In genomic region chr9:33264473-33265177, GRCh38 we compare ENCODE assay signal across 8 cellular contexts. TPM values are rescaled to one million over a fixed set of nuclear protein-coding genes. Genes with fewer than 3 reads are reported as not detected.
DNase-seq lines count a peak whose midpoint lies in the region; ATAC-seq and TF ChIP-seq lines count a peak whose summit lies in the region.

TSS of gene BAG1 (minus strand) at chr9:33264708.
TSS of gene CHMP5 (plus strand) at chr9:33265049. CDS start at chr9:33265079, 30 bp downstream.

- TF ChIP-seq POLR2A in upper lobe of left lung (IDR thresholded peaks at IDR 0.05), result peak; percentile 48 to 92 (median 84)

- peak in 1 of 4 donors; percentile 18 for TF ChIP-seq EP300 in upper lobe of left lung (IDR thresholded peaks at IDR 0.05)

- H3K4me3 ChIP-seq in heart right ventricle (peak within 1 kb of the TSS; percentile 62 to 96 (median 90)), upper lobe of left lung (peak within 1 kb of the TSS; percentile 72 to 92 (median 81))

- intact Hi-C loops in T-helper 1 cell treated with Interleukin-12 subunit alpha and Interleukin-12 subunit beta and Interleukin-4 antibody, amounts not matched to agents 30 ng/mL and 1 ng/mL, for 36 hours (cut with micrococcal nuclease), result loop anchor here (1.0 to 10.0 kb wide), 18 partner anchors 26 to 1194 kb away; partner anchors contain the start of genes APTX, B4GALT1, DCAF12 and DNAI1
- intact Hi-C loops in heart right ventricle (cut with DNase I) (no loop called here), posterior cingulate gyrus (cut with DNase I) (loop anchor here (2.0 to 5.0 kb wide), 2 partner anchors 26 to 97 kb away; partner anchors contain the start of genes B4GALT1 and NFX1)

- no peaks in the 10 kb centered on the region for H3K27me3 ChIP-seq in heart right ventricle
- H3K27me3 ChIP-seq in upper lobe of left lung, result no peaks in the 10 kb centered on the region

- peak; percentile 99 for DNase-seq in GM13976 (ENCODE audit: low spot score)
- DNase-seq in NCI-H146 treated with DMSO at 0.1 percent for 48 hours (lab: John Stamatoyannopoulos, UW; ENCODE audit: unreplicated experiment), result peak; percentile 98
- DNase-seq in amniotic epithelial cell (ENCODE audit: low read depth), result peak; percentile 98
- peak; percentile 100 for DNase-seq in heart right ventricle
- peak; percentile 98 to 100 (median 100) for DNase-seq in posterior cingulate gyrus
- DNase-seq in upper lobe of left lung, result peak; percentile 100

- peaks cover 0 to 69% (median 44%) of the 10 kb centered on the region in 9 donors for H3K36me3 ChIP-seq in heart right ventricle
- peaks cover 27 to 61% (median 49%) of the 10 kb centered on the region in 4 donors for H3K36me3 ChIP-seq in upper lobe of left lung

- peak; percentile 87 for ATAC-seq in HG02870 (IDR thresholded peaks at IDR 0.05; ENCODE audit: unreplicated experiment)
- peak; percentile 98 to 99 (median 98) for ATAC-seq in heart right ventricle
- ATAC-seq in upper lobe of left lung (ENCODE audit: low FRiP score in 2 of 2), result peak; percentile 99 to 100

- H3K9me3 ChIP-seq in heart right ventricle (no peaks in the 10 kb centered on the region), upper lobe of left lung (no peaks in the 10 kb centered on the region)

- no peak for TF ChIP-seq CTCF in GM13976 (IDR thresholded peaks at IDR 0.05; ENCODE audit: borderline replicate concordance, control extremely low read depth, extremely low read depth, insufficient read depth, missing control alignments)
- peak; percentile 9 to 63 (median 49) for TF ChIP-seq CTCF in heart right ventricle (IDR thresholded peaks at IDR 0.05)
- TF ChIP-seq CTCF in upper lobe of left lung (IDR thresholded peaks at IDR 0.05), result peak in 4 of 6 experiments; percentile 24 to 50 (median 46)

- H3K27ac ChIP-seq in heart right ventricle (peak within 1 kb of the TSS; percentile 89 to 97 (median 95)), upper lobe of left lung (peak within 1 kb of the TSS; percentile 91 to 95 (median 94))

- in situ Hi-C loops in GM13976 (cut with MboI; ENCODE audit: low sequenced_read_pairs, unreplicated experiment), result no loop called here

- WGBS in heart right ventricle, 2 donors, result 0% methylated on average over 59 to 67 of the region's 67 CpGs
- WGBS in upper lobe of left lung, 2 donors, result 1% methylated on average over 12 to 51 of the region's 67 CpGs

- H3K4me1 ChIP-seq in heart right ventricle (peaks cover 4 to 44% (median 27%) of the 10 kb centered on the region in 9 donors), upper lobe of left lung (peaks cover 25 to 41% (median 29%) of the 10 kb centered on the region in 4 donors)

RNA-seq across cellular contexts. Expression of gene BAG1, which starts in this region (rescaled TPM):
- total RNA-seq in T-helper 1 cell treated with Interleukin-12 subunit alpha and Interleukin-12 subunit beta and Interleukin-4 antibody, amounts not matched to agents 30 ng/mL and 1 ng/mL, for 36 hours, result 55.4 and 58.6 TPM in 2 replicates
- total RNA-seq in heart right ventricle, result 100 to 1,000 TPM in 8 of 10 donors, 10 to 100 TPM in 2; 95.3 to 159 (median 132) TPM
- polyA plus RNA-seq in heart right ventricle, result 100 to 1,000 TPM in 1 of 2 donors, 10 to 100 TPM in 1; 71.9 to 148 TPM
- 100 to 1,000 TPM in 4 of 6 donors, 10 to 100 TPM in 2; 55.5 to 157 (median 129) TPM for total RNA-seq in upper lobe of left lung

RNA-seq across cellular contexts. Expression of gene CHMP5, which starts in this region (rescaled TPM):
- 74.9 and 84.2 TPM in 2 replicates for total RNA-seq in T-helper 1 cell treated with Interleukin-12 subunit alpha and Interleukin-12 subunit beta and Interleukin-4 antibody, amounts not matched to agents 30 ng/mL and 1 ng/mL, for 36 hours
- total RNA-seq in heart right ventricle, result 10 to 100 TPM; 41.4 to 57.2 (median 53.5) TPM
- 10 to 100 TPM; 24.1 to 55.6 TPM for polyA plus RNA-seq in heart right ventricle
- 10 to 100 TPM; 33.5 to 95.5 (median 60.1) TPM for total RNA-seq in upper lobe of left lung

Comparison
In these comparisons a context has a peak if more than half of its experiments do, and no peak if none do; other contexts are left out.
1. Peak in every context shown above with its lines: DNase-seq, ATAC-seq, H3K4me3 ChIP-seq and H3K27ac ChIP-seq.
2. intact Hi-C loops: an anchor here in T-helper 1 cell treated with Interleukin-12 subunit alpha and Interleukin-12 subunit beta and Interleukin-4 antibody, amounts not matched to agents 30 ng/mL and 1 ng/mL, for 36 hours (1.0 to 10.0 kb wide) and posterior cingulate gyrus (2.0 to 5.0 kb wide); none called in heart right ventricle.